ENCODE assay signal across 8 cellular contexts in genomic region chr11:128796275-128796674, GRCh38.
DNase-seq lines count a peak whose midpoint lies in the region; ATAC-seq and TF ChIP-seq lines count a peak whose summit lies in the region.

No MANE protein-coding gene starts in this region.

- no peak overlapping the region for H3K27ac Mint-ChIP-seq in progenitor cell of endocrine pancreas

- ATAC-seq in GM18502 (IDR thresholded peaks at IDR 0.05; ENCODE audit: poor library complexity, unreplicated experiment) (peak; percentile 99), GM21515 (IDR thresholded peaks at IDR 0.05; ENCODE audit: unreplicated experiment) (peak; percentile 99), HG03378 (IDR thresholded peaks at IDR 0.05; ENCODE audit: unreplicated experiment) (peak; percentile 100)

- no peak overlapping the region for H3K4me3 ChIP-seq in MG63

- DNase-seq in germinal center (ENCODE audit: low spot score) = peak; percentile 24
- DNase-seq in progenitor cell of endocrine pancreas (ENCODE audit: low spot score, unreplicated experiment) = no peak
- DNase-seq in COR-L47 (lab: John Stamatoyannopoulos, UW) = no peak
- DNase-seq in MG63 = no peak
- no peak for DNase-seq in NCI-H1092 treated with DMSO at 0.1 percent for 48 hours (lab: John Stamatoyannopoulos, UW)

- no peaks in the 10 kb centered on the region for H3K27me3 ChIP-seq in MG63

- no peaks in the 10 kb centered on the region for H3K36me3 ChIP-seq in MG63

- H3K9me3 Mint-ChIP-seq in progenitor cell of endocrine pancreas (ENCODE audit: low read depth) = no peaks in the 10 kb centered on the region

- H3K4me1 Mint-ChIP-seq in progenitor cell of endocrine pancreas (ENCODE audit: low read depth) = no peaks in the 10 kb centered on the region

- no peak for TF ChIP-seq CTCF in progenitor cell of endocrine pancreas (IDR thresholded peaks at IDR 0.05; ENCODE audit: unreplicated experiment)

- H3K4me3 Mint-ChIP-seq in progenitor cell of endocrine pancreas (ENCODE audit: low read depth) = no peak overlapping the region

- no peaks in the 10 kb centered on the region for H3K36me3 Mint-ChIP-seq in progenitor cell of endocrine pancreas (ENCODE audit: insufficient read depth)

- peaks cover 22% of the 10 kb centered on the region for H3K27me3 Mint-ChIP-seq in progenitor cell of endocrine pancreas

- H3K9me3 ChIP-seq in MG63 = no peaks in the 10 kb centered on the region
